In the genomic region with DNA sequence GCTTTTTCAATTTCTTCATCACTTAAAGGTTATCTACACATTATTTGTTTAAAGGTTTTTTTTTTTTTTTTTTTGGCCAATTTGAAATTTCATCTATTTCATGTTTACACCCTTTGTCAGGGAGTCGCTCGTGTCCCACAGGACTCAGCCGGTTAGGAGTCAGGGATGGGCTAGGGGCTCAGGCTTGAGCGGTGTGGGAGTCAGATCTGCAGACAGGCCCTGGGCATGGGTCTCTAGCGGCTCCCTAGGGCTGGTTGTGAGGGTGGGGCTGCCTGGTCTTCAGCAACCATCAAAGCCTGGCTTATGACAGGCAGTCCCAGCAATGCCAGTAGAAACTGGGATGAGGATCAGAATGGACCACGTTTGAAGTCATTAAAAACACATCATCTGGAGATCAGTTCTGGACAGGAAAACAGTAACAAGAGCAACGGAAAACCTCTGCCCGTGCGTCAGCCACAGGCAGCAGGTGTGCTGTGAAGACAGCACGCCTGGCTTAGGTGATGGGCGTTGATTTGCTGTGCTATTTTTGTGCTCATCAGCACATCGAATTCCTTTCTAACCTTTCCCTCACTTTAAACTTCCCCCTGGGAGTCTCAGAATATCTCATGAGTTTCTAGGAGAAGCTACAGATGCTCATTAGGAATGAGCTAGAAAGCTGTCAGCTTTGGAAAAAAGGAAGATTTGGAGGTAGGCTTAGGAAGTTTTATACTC, we compare ENCODE assay signal across 19 cellular contexts.
"Had no signal": no experiment of that assay in that cellular context is flagged by ENCODE, and none has a peak within 500 bp of the region (broad histone marks: within the 10 kb centered on the region; RNA-seq: fewer than 3 reads in every experiment).

No MANE protein-coding gene starts in this region.

- H3K36me3 Mint-ChIP-seq: activated CD4-positive, alpha-beta memory T cell treated with anti-CD3 and anti-CD28 coated beads for 36 hours; activated CD8-positive, alpha-beta memory T cell treated with anti-CD3 and anti-CD28 coated beads, Interleukin-2, amount 10 ng/mL, durations not matched to agents 7 days and 5 days; stimulated activated effector memory CD8-positive, alpha-beta T cell treated with anti-CD3 and anti-CD28 coated beads, Interleukin-12 subunit alpha, Interleukin-12 subunit beta, amount 100 ng/mL, for 72 hours had no signal

- H3K9me3 Mint-ChIP-seq: activated CD4-positive, alpha-beta memory T cell treated with anti-CD3 and anti-CD28 coated beads for 36 hours; activated naive CD4-positive, alpha-beta T cell treated with anti-CD3 and anti-CD28 coated beads for 36 hours; activated T-helper 17 cell treated with anti-CD3 and anti-CD28 coated beads, Interleukin-2, amount 50 U/mL, for 72 hours; endodermal cell; nephron; stimulated activated effector memory CD8-positive, alpha-beta T cell treated with anti-CD3 and anti-CD28 coated beads, Interleukin-12 subunit alpha, Interleukin-12 subunit beta, amount 100 ng/mL, for 72 hours had no signal

- H3K9me3 ChIP-seq: body of pancreas, psoas muscle, right lobe of liver, stomach had no signal

- H3K27ac Mint-ChIP-seq: activated CD4-positive, alpha-beta memory T cell treated with anti-CD3 and anti-CD28 coated beads for 36 hours; activated CD4-positive, alpha-beta T cell treated with anti-CD3 and anti-CD28 coated beads for 36 hours; activated CD8-positive, alpha-beta memory T cell treated with anti-CD3 and anti-CD28 coated beads, Interleukin-2, amount 10 ng/mL, durations not matched to agents 7 days and 5 days; activated naive CD4-positive, alpha-beta T cell treated with anti-CD3 and anti-CD28 coated beads for 36 hours; activated T-helper 17 cell treated with anti-CD3 and anti-CD28 coated beads, Interleukin-2, amount 50 U/mL, for 72 hours; endodermal cell; nephron; stimulated activated effector memory CD8-positive, alpha-beta T cell treated with anti-CD3 and anti-CD28 coated beads, Interleukin-12 subunit alpha, Interleukin-12 subunit beta, amount 100 ng/mL, for 72 hours had no signal

- H3K27ac ChIP-seq: body of pancreas, epithelial cell of prostate, psoas muscle, right lobe of liver, stomach had no signal

- H3K36me3 ChIP-seq: right lobe of liver had no signal

- H3K4me3 Mint-ChIP-seq: activated CD4-positive, alpha-beta memory T cell treated with anti-CD3 and anti-CD28 coated beads for 36 hours; activated CD4-positive, alpha-beta T cell treated with anti-CD3 and anti-CD28 coated beads for 36 hours; activated CD8-positive, alpha-beta memory T cell treated with anti-CD3 and anti-CD28 coated beads, Interleukin-2, amount 10 ng/mL, durations not matched to agents 7 days and 5 days; activated naive CD4-positive, alpha-beta T cell treated with anti-CD3 and anti-CD28 coated beads for 36 hours; activated T-helper 17 cell treated with anti-CD3 and anti-CD28 coated beads, Interleukin-2, amount 50 U/mL, for 72 hours; endodermal cell; nephron; stimulated activated effector memory CD8-positive, alpha-beta T cell treated with anti-CD3 and anti-CD28 coated beads, Interleukin-12 subunit alpha, Interleukin-12 subunit beta, amount 100 ng/mL, for 72 hours had no signal

- H3K4me1 ChIP-seq: body of pancreas, psoas muscle, right lobe of liver, stomach had no signal

- H3K4me3 ChIP-seq: body of pancreas, dorsolateral prefrontal cortex, psoas muscle, right lobe of liver, stomach had no signal

- DNase-seq: activated CD4-positive, alpha-beta memory T cell treated with anti-CD3 and anti-CD28 coated beads for 36 hours; activated CD4-positive, alpha-beta T cell treated with anti-CD3 and anti-CD28 coated beads for 36 hours; activated CD8-positive, alpha-beta memory T cell treated with anti-CD3 and anti-CD28 coated beads, Interleukin-2, amount 10 ng/mL, durations not matched to agents 7 days and 5 days; activated naive CD4-positive, alpha-beta T cell treated with anti-CD3 and anti-CD28 coated beads for 36 hours; endodermal cell; midbrain; psoas muscle; small intestine; stimulated activated CD4-positive, alpha-beta T cell treated with anti-CD3 and anti-CD28 coated beads, Interleukin-4, amount 100 ng/mL, for 1 hour; stomach; trophoblast cell had no signal

- H3K4me1 Mint-ChIP-seq: activated CD4-positive, alpha-beta T cell treated with anti-CD3 and anti-CD28 coated beads for 36 hours; activated T-helper 17 cell treated with anti-CD3 and anti-CD28 coated beads, Interleukin-2, amount 50 U/mL, for 72 hours had no signal

- H3K27me3 ChIP-seq: body of pancreas, dorsolateral prefrontal cortex, right lobe of liver, stomach had no signal

- H3K27me3 Mint-ChIP-seq: activated CD4-positive, alpha-beta memory T cell treated with anti-CD3 and anti-CD28 coated beads for 36 hours; activated CD4-positive, alpha-beta T cell treated with anti-CD3 and anti-CD28 coated beads for 36 hours; activated CD8-positive, alpha-beta memory T cell treated with anti-CD3 and anti-CD28 coated beads, Interleukin-2, amount 10 ng/mL, durations not matched to agents 7 days and 5 days; activated T-helper 17 cell treated with anti-CD3 and anti-CD28 coated beads, Interleukin-2, amount 50 U/mL, for 72 hours had no signal

- ATAC-seq: activated CD4-positive, alpha-beta T cell treated with anti-CD3 and anti-CD28 coated beads for 36 hours; activated CD8-positive, alpha-beta memory T cell treated with anti-CD3 and anti-CD28 coated beads, Interleukin-2, amount 10 ng/mL, durations not matched to agents 7 days and 5 days; activated T-helper 17 cell treated with anti-CD3 and anti-CD28 coated beads, Interleukin-2, amount 50 U/mL, for 72 hours; body of pancreas; left lobe of liver; psoas muscle; right lobe of liver; stimulated activated effector memory CD8-positive, alpha-beta T cell treated with anti-CD3 and anti-CD28 coated beads, Interleukin-12 subunit alpha, Interleukin-12 subunit beta, amount 100 ng/mL, for 72 hours had no signal
